Comparison of ENCODE assay signal across 31 cellular contexts in the genomic region with DNA sequence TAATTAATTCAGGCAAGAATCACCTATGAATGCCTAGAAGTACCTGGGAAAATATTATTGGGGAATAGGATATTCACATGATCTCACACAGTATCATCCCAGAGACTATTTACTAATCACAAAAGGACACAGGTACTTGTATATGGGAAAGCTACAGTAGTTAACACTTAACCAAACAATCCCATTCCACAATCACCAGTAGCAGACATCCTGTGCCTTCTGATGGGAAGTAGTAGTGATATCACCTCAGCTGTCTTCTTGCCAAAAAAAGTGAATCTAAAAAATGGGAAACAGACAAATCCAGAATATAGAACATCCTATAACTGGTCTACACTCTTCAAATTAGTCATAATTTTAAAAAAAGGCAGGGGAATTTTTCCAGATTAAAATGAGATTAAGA.
"Had no signal": no experiment of that assay in that cellular context is flagged by ENCODE, and none has a peak within 500 bp of the region (broad histone marks: within the 10 kb centered on the region; RNA-seq: fewer than 3 reads in every experiment).

No MANE protein-coding gene starts in this region.

- H3K36me3 ChIP-seq: adrenal gland, colonic mucosa, gastrocnemius medialis, heart left ventricle, WERI-Rb-1 had no signal

- ATAC-seq: activated CD4-positive, CD25-positive, alpha-beta regulatory T cell treated with anti-CD3 and anti-CD28 coated beads, Interleukin-2, amount 50 U/mL, for 24 hours; activated CD8-positive, alpha-beta memory T cell treated with anti-CD3 and anti-CD28 coated beads, Interleukin-2, amount 10 ng/mL, durations not matched to agents 7 days and 5 days; activated CD8-positive, alpha-beta T cell treated with anti-CD3 and anti-CD28 coated beads, Interleukin-2, amount 10 ng/mL, durations not matched to agents 7 days and 5 days; activated naive CD8-positive, alpha-beta T cell treated with anti-CD3 and anti-CD28 coated beads, Interleukin-2, amount 50 U/mL, for 24 hours; body of pancreas; effector memory CD8-positive, alpha-beta T cell; esophagus mucosa; foreskin keratinocyte; gastrocnemius medialis; heart left ventricle; T-cell had no signal

- H3K27ac ChIP-seq: adrenal gland, body of pancreas, colonic mucosa, foreskin keratinocyte, gastrocnemius medialis, heart left ventricle, hepatocyte, WERI-Rb-1 had no signal

- H3K79me2 ChIP-seq: hepatocyte had no signal

- H2AFZ ChIP-seq: hepatocyte had no signal

- H3K4me1 ChIP-seq: adrenal gland, body of pancreas, colonic mucosa, foreskin keratinocyte, gastrocnemius medialis had no signal

- H3K4me3 ChIP-seq: adrenal gland, body of pancreas, colonic mucosa, gastrocnemius medialis, heart left ventricle, hepatocyte had no signal

- H3K4me2 ChIP-seq: hepatocyte had no signal

- DNase-seq: activated B cell treated with CpG ODN at 0.5 μM for 24 hours; activated CD4-positive, alpha-beta memory T cell treated with anti-CD3 and anti-CD28 coated beads for 36 hours; activated CD4-positive, alpha-beta T cell treated with anti-CD3 and anti-CD28 coated beads for 48 hours; activated CD8-positive, alpha-beta memory T cell treated with anti-CD3 and anti-CD28 coated beads, Interleukin-2, amount 10 ng/mL, durations not matched to agents 7 days and 5 days; activated CD8-positive, alpha-beta memory T cell treated with anti-CD3 and anti-CD28 coated beads, Interleukin-2, amount 50 U/mL, for 4 hours; activated CD8-positive, alpha-beta T cell treated with anti-CD3 and anti-CD28 coated beads, Interleukin-2, amount 10 ng/mL, durations not matched to agents 7 days and 5 days; activated effector memory CD4-positive, alpha-beta T cell treated with anti-CD3 and anti-CD28 coated beads, Interleukin-2, amount 50 U/mL, for 16 hours; activated naive CD4-positive, alpha-beta T cell treated with anti-CD3 and anti-CD28 coated beads for 36 hours; activated naive CD8-positive, alpha-beta T cell treated with anti-CD3 and anti-CD28 coated beads for 36 hours; activated naive CD8-positive, alpha-beta T cell treated with anti-CD3 and anti-CD28 coated beads, Interleukin-2, amount 50 U/mL, for 24 hours; activated T-cell treated with anti-CD3 and anti-CD28 coated beads, Interleukin-2, amount 50 U/mL, for 1 hour; activated T-cell treated with anti-CD3 and anti-CD28 coated beads, Interleukin-2, amount 50 U/mL, for 48 hours; adrenal gland; amygdala; aorta; body of pancreas; caudate nucleus; cerebellar nuclear complex; colonic mucosa; effector CD4-positive, alpha-beta T cell; effector memory CD8-positive, alpha-beta T cell; foreskin keratinocyte; gastrocnemius medialis; glutamatergic neuron; heart left ventricle; T-cell; T1000; WERI-Rb-1 had no signal

- H3K27me3 ChIP-seq: adrenal gland, body of pancreas, colonic mucosa, foreskin keratinocyte, gastrocnemius medialis, heart left ventricle, hepatocyte had no signal

- H3K9me3 ChIP-seq: adrenal gland, colonic mucosa, gastrocnemius medialis had no signal
